In genomic region chr4:140893939-140894338, GRCh38 we compare ENCODE assay signal across 24 cellular contexts.
DNase-seq lines count a peak whose midpoint lies in the region; ATAC-seq and TF ChIP-seq lines count a peak whose summit lies in the region.
"Had no signal": no experiment of that assay in that cellular context is flagged by ENCODE, and none has a peak within 500 bp of the region (broad histone marks: within the 10 kb centered on the region; RNA-seq: fewer than 3 reads in every experiment).

No MANE protein-coding gene starts in this region.

- no peaks in the 10 kb centered on the region for H4K20me1 ChIP-seq in fibroblast of lung (ENCODE audit: control insufficient read depth, extremely low read depth, insufficient read depth, low read length)

- TF ChIP-seq CTCF in AG10803 (conservative IDR thresholded peaks at IDR 0.05; ENCODE audit: low read length) (no peak), fibroblast of lung (conservative IDR thresholded peaks at IDR 0.05 in 1 of 2, IDR thresholded peaks at IDR 0.05 in 1 of 2; ENCODE audit: low read depth in 1 of 2, low read length in 2 of 2) (no peak), tibial nerve (IDR thresholded peaks at IDR 0.05) (no peak), adrenal gland (IDR thresholded peaks at IDR 0.05) (no peak)

- H3K9me3 ChIP-seq in SK-N-MC (ENCODE audit: low read depth, low read length) (no peaks in the 10 kb centered on the region; the same call in 1 of the 2 replicates), fibroblast of lung (ENCODE audit: control insufficient read depth, insufficient read depth, low read depth, low read length) (no peaks in the 10 kb centered on the region), tibial nerve (no peaks in the 10 kb centered on the region), adrenal gland (replicated peaks in 1 of 3) (no peaks in the 10 kb centered on the region)
- H3K9me3 ChIP-seq: SJCRH30, suprapubic skin had no signal

- no peaks in the 10 kb centered on the region for H3K79me2 ChIP-seq in fibroblast of lung (ENCODE audit: control insufficient read depth, insufficient read depth, low read length)

- H3K27ac ChIP-seq in SK-N-MC: peak overlapping the region; percentile 86
- no peak overlapping the region for H3K27ac ChIP-seq in fibroblast of lung (ENCODE audit: insufficient read depth, low read length)
- H3K27ac ChIP-seq in rectal smooth muscle tissue (ENCODE audit: low read depth, low read length): peak overlapping the region; percentile 30
- no peak overlapping the region for H3K27ac ChIP-seq in tibial nerve
- H3K27ac ChIP-seq in adrenal gland: no peak overlapping the region
- H3K27ac ChIP-seq: foreskin keratinocyte, SJCRH30, suprapubic skin, WERI-Rb-1 had no signal

- no peak overlapping the region for H2AFZ ChIP-seq in fibroblast of lung (ENCODE audit: low read length)

- intact Hi-C loops in adrenal gland (cut with DNase I): no loop called here

- peak overlapping the region; percentile 48 for H3K9ac ChIP-seq in SK-N-MC (ENCODE audit: insufficient read length)
- no peak overlapping the region for H3K9ac ChIP-seq in fibroblast of lung (ENCODE audit: insufficient read depth, low read length)
- H3K9ac ChIP-seq in rectal smooth muscle tissue (ENCODE audit: low read length): no peak overlapping the region

- no peaks in the 10 kb centered on the region for H3K36me3 Mint-ChIP-seq in T-cell

- no peaks in the 10 kb centered on the region for H3K4me1 Mint-ChIP-seq in T-cell

- H3K4me1 ChIP-seq in fibroblast of lung (ENCODE audit: control insufficient read depth, extremely low read depth, insufficient read depth, low read length) (no peaks in the 10 kb centered on the region), rectal smooth muscle tissue (ENCODE audit: control insufficient read depth, insufficient read depth, low read length) (peaks cover 22% of the 10 kb centered on the region), tibial nerve (peaks cover 0 to 12% (median 0%) of the 10 kb centered on the region in 4 donors), adrenal gland (replicated peaks in 1 of 2) (no peaks in the 10 kb centered on the region)
- H3K4me1 ChIP-seq: foreskin keratinocyte, suprapubic skin had no signal

- no peak for TF ChIP-seq EP300 in tibial nerve (IDR thresholded peaks at IDR 0.05)

- no peaks in the 10 kb centered on the region for H3K27me3 ChIP-seq in fibroblast of lung (ENCODE audit: control insufficient read depth, insufficient read depth, low read length)
- no peaks in the 10 kb centered on the region for H3K27me3 ChIP-seq in rectal smooth muscle tissue (ENCODE audit: control insufficient read depth, insufficient read depth, low read length)
- H3K27me3 ChIP-seq in tibial nerve: no peaks in the 10 kb centered on the region
- H3K27me3 ChIP-seq in adrenal gland: no peaks in the 10 kb centered on the region
- H3K27me3 ChIP-seq: SJCRH30, suprapubic skin had no signal

- POLR2A ChIA-PET in T-cell (lab: Charles Lee): no interaction called here

- H3K4me3 ChIP-seq in AG10803 (ENCODE audit: low read length): no peak overlapping the region
- peak overlapping the region; percentile 65 for H3K4me3 ChIP-seq in SK-N-MC
- no peak overlapping the region for H3K4me3 ChIP-seq in fibroblast of lung (replicated peaks in 1 of 4; ENCODE audit: control extremely low read depth in 1 of 4, insufficient read depth in 1 of 4, low read depth in 3 of 4, low read length in 4 of 4)
- no peak overlapping the region for H3K4me3 ChIP-seq in rectal smooth muscle tissue (ENCODE audit: low read length)
- no peak overlapping the region for H3K4me3 ChIP-seq in tibial nerve
- no peak overlapping the region for H3K4me3 ChIP-seq in adrenal gland
- H3K4me3 ChIP-seq: SJCRH30, suprapubic skin had no signal

- H3K27ac Mint-ChIP-seq in T-cell: no peak overlapping the region
- H3K27ac Mint-ChIP-seq: effector memory CD8-positive, alpha-beta T cell had no signal

- no peak for ATAC-seq in T-cell (replicated peaks in 1 of 4)
- ATAC-seq: effector memory CD8-positive, alpha-beta T cell; foreskin keratinocyte had no signal

- DNase-seq in AG10803 (ENCODE audit: low read depth) (peak; percentile 92), SK-N-MC (ENCODE audit: low read depth, low spot score) (peak; percentile 74), fibroblast of lung (ENCODE audit: low read depth in 2 of 2) (peak; percentile 67 to 85), T-cell (no peak), tibial nerve (ENCODE audit: low spot score in 2 of 2) (no peak), adrenal gland (no peak)
- DNase-seq in activated CD4-positive, CD25-positive, alpha-beta regulatory T cell (lab: John Stamatoyannopoulos, UW): no peak
- DNase-seq: activated CD4-positive, alpha-beta T cell treated with anti-CD3 and anti-CD28 coated beads, Interleukin-2, amount 50 U/mL, for 4 hours; activated effector memory CD4-positive, alpha-beta T cell treated with anti-CD3 and anti-CD28 coated beads, Interleukin-2, amount 50 U/mL, for 16 hours; DND-41; effector memory CD8-positive, alpha-beta T cell; foreskin keratinocyte; hypothalamus; islet precursor cell; mammary epithelial cell; NCI-H1105; NCI-H2081 treated with DMSO at 0.1 percent for 48 hours; NCI-H446 treated with DMSO at 0.1 percent for 48 hours; SJCRH30; stimulated activated CD4-positive, alpha-beta T cell treated with anti-CD3 and anti-CD28 coated beads, Interleukin-15, amount 100 ng/mL, for 24 hours; T-helper 2 cell; WERI-Rb-1 had no signal

- H3K36me3 ChIP-seq in SK-N-MC (ENCODE audit: insufficient read depth, low read length) (no peaks in the 10 kb centered on the region), fibroblast of lung (ENCODE audit: control insufficient read depth, insufficient read depth, low read length) (no peaks in the 10 kb centered on the region), rectal smooth muscle tissue (ENCODE audit: control insufficient read depth, insufficient read depth, low read length) (no peaks in the 10 kb centered on the region), tibial nerve (no peaks in the 10 kb centered on the region), adrenal gland (replicated peaks in 1 of 2) (no peaks in the 10 kb centered on the region)
- H3K36me3 ChIP-seq: SJCRH30, suprapubic skin, WERI-Rb-1 had no signal

- TF ChIP-seq POLR2A in tibial nerve (IDR thresholded peaks at IDR 0.05) (no peak), adrenal gland (IDR thresholded peaks at IDR 0.05) (no peak)

- no peaks in the 10 kb centered on the region for H3K9me3 Mint-ChIP-seq in T-cell
- H3K9me3 Mint-ChIP-seq: effector memory CD8-positive, alpha-beta T cell had no signal

- CTCF ChIA-PET in T-cell (lab: Charles Lee): no interaction called here

- peaks cover under 1 to 10% of the 10 kb centered on the region in 2 donors for H3K27me3 Mint-ChIP-seq in T-cell
- H3K27me3 Mint-ChIP-seq: effector memory CD8-positive, alpha-beta T cell had no signal

- H3K4me3 Mint-ChIP-seq in T-cell: no peak overlapping the region
- H3K4me3 Mint-ChIP-seq: effector memory CD8-positive, alpha-beta T cell had no signal

- H3K4me2 ChIP-seq in fibroblast of lung (ENCODE audit: extremely low read depth, insufficient read depth, low read length): peak overlapping the region; percentile 25

Comparison
In these comparisons a context has a peak if more than half of its experiments do, and no peak if none do; other contexts are left out.
1. DNase-seq: peak in AG10803 (single experiment), SK-N-MC (single experiment) and fibroblast of lung (2 of 2); none in activated CD4-positive, CD25-positive, alpha-beta regulatory T cell (0 of 4), T-cell (0 of 34), tibial nerve (0 of 2) and adrenal gland (0 of 7).
2. H3K27ac ChIP-seq: peak in SK-N-MC (single experiment) and rectal smooth muscle tissue (single experiment); none in fibroblast of lung (single experiment), tibial nerve (0 of 4) and adrenal gland (0 of 5).